ENCODE assay signal across 10 cellular contexts in genomic region chr7:135877799-135878198, GRCh38.
A peak's percentile ranks its signal among the peaks of the same experiment; 100 is the strongest.
DNase-seq lines count a peak whose midpoint lies in the region; ATAC-seq and TF ChIP-seq lines count a peak whose summit lies in the region.
"Had no signal": no experiment of that assay in that cellular context is flagged by ENCODE, and none has a peak within 500 bp of the region (broad histone marks: within the 10 kb centered on the region; RNA-seq: fewer than 3 reads in every experiment).

No MANE protein-coding gene starts in this region.

- intact Hi-C loops in PC-9 (cut with micrococcal nuclease; ENCODE audit: unreplicated experiment), result loop anchor here (1.0 to 5.0 kb wide), 4 partner anchors 50 to 205 kb away; no protein-coding TSS in a partner anchor

- DNase-seq in Daoy (ENCODE audit: low read depth) (peak; percentile 38), PC-9 (peak; percentile 84 to 95), hepatocyte (ENCODE audit: low spot score) (peak; percentile 76), HAP-1 (ENCODE audit: low spot score in 2 of 2) (no peak), NCI-H345 (lab: John Stamatoyannopoulos, UW) (no peak)
- no peak for DNase-seq in stimulated activated CD4-positive, alpha-beta T cell treated with anti-CD3 and anti-CD28 coated beads, Interleukin-4, amount 100 ng/mL, for 24 hours
- DNase-seq: body of pancreas, left cardiac atrium had no signal

- H3K79me2 ChIP-seq in PC-9 (ENCODE audit: low read depth), result no peaks in the 10 kb centered on the region
- no peaks in the 10 kb centered on the region for H3K79me2 ChIP-seq in hepatocyte

- no peaks in the 10 kb centered on the region for H3K36me3 ChIP-seq in PC-9 (ENCODE audit: low read depth)
- no peaks in the 10 kb centered on the region for H3K36me3 ChIP-seq in hepatocyte (replicated peaks; ENCODE audit: insufficient read depth, low read depth)
- no peaks in the 10 kb centered on the region for H3K36me3 ChIP-seq in HAP-1 (replicated peaks)

- peak overlapping the region; percentile 37 for H3K27ac ChIP-seq in PC-9
- H3K27ac ChIP-seq in hepatocyte, result peak overlapping the region; percentile 46
- H3K27ac ChIP-seq: body of pancreas had no signal

- BruUV-seq in PC-9 (replicated peaks; lab: Mats Ljungman, UMichigan), result no TSS peak

- H3K9me3 ChIP-seq in PC-9 (ENCODE audit: insufficient read depth, low read depth), result peaks cover 15% of the 10 kb centered on the region
- no peaks in the 10 kb centered on the region for H3K9me3 ChIP-seq in hepatocyte (ENCODE audit: low read depth)
- H3K9me3 ChIP-seq in HAP-1, result no peaks in the 10 kb centered on the region
- H3K9me3 ChIP-seq: body of pancreas had no signal

- WGBS in hepatocyte (ENCODE audit: low lambda C conversion rate, missing lambda C conversion rate), result 57% methylated on average over 5 of the region's 5 CpGs

- CTCF ChIA-PET in PC-9 (lab: Charles Lee), result no interaction called here

- POLR2A ChIA-PET in PC-9 (lab: Charles Lee; ENCODE audit: unreplicated experiment), result interaction anchor here (0.6 kb wide), 2 partner anchors 197 to 543 kb away, joined by 5 to 8 read pairs; no protein-coding TSS in a partner anchor

- in situ Hi-C loops in HAP-1 (cut with MboI; ENCODE audit: low sequenced_read_pairs), result no loop called here

- no peak for TF ChIP-seq CTCF in PC-9 (conservative IDR thresholded peaks at IDR 0.05)
- TF ChIP-seq CTCF in hepatocyte (IDR thresholded peaks at IDR 0.05; ENCODE audit: poor library complexity), result no peak

- H3F3A ChIP-seq in PC-9 (ENCODE audit: insufficient read depth, low read depth), result peaks cover 19% of the 10 kb centered on the region; the same call in 1 of the 2 replicates

- H3K27me3 ChIP-seq in PC-9 (ENCODE audit: insufficient read depth, low read depth), result no peaks in the 10 kb centered on the region
- H3K27me3 ChIP-seq in hepatocyte, result no peaks in the 10 kb centered on the region
- no peaks in the 10 kb centered on the region for H3K27me3 ChIP-seq in HAP-1 (ENCODE audit: low read depth)
- H3K27me3 ChIP-seq: body of pancreas had no signal

- H4K20me1 ChIP-seq in PC-9 (ENCODE audit: insufficient read depth) (no peaks in the 10 kb centered on the region), hepatocyte (ENCODE audit: insufficient read depth, poor library complexity, severe bottlenecking) (no peaks in the 10 kb centered on the region)

- H3K4me2 ChIP-seq in PC-9, result peak overlapping the region; percentile 61
- H3K4me2 ChIP-seq in hepatocyte, result no peak overlapping the region

- H2AFZ ChIP-seq in PC-9, result no peak overlapping the region
- no peak overlapping the region for H2AFZ ChIP-seq in hepatocyte

- H3K4me1 ChIP-seq in PC-9 (replicated peaks; ENCODE audit: insufficient read depth), result peaks cover 31% of the 10 kb centered on the region
- H3K4me1 ChIP-seq in hepatocyte (ENCODE audit: insufficient read depth), result peaks cover 6% of the 10 kb centered on the region
- no peaks in the 10 kb centered on the region for H3K4me1 ChIP-seq in HAP-1
- H3K4me1 ChIP-seq: body of pancreas had no signal

- peak overlapping the region; percentile 0; the same call in 1 of the 2 replicates for H3K4me3 ChIP-seq in PC-9
- H3K4me3 ChIP-seq in hepatocyte, result no peak overlapping the region
- no peak overlapping the region for H3K4me3 ChIP-seq in HAP-1
- H3K4me3 ChIP-seq: body of pancreas had no signal

- H3K9me2 ChIP-seq in PC-9 (ENCODE audit: insufficient read depth), result no peaks in the 10 kb centered on the region
- H3K9me2 ChIP-seq in hepatocyte (replicated peaks; ENCODE audit: insufficient read depth), result no peaks in the 10 kb centered on the region

- peak; percentile 96 for ATAC-seq in HG02973 (IDR thresholded peaks at IDR 0.05; ENCODE audit: unreplicated experiment)
- no peak for ATAC-seq in GM18498 (IDR thresholded peaks at IDR 0.05; ENCODE audit: unreplicated experiment)
- ATAC-seq: body of pancreas had no signal

Comparison
In these comparisons a context has a peak if more than half of its experiments do, and no peak if none do; other contexts are left out.
1. DNase-seq: peak in Daoy (single experiment), PC-9 (2 of 2) and hepatocyte (single experiment); none in HAP-1 (0 of 2), stimulated activated CD4-positive, alpha-beta T cell treated with anti-CD3 and anti-CD28 coated beads, Interleukin-4, amount 100 ng/mL, for 24 hours (single experiment) and NCI-H345 (single experiment).